ENCODE assay signal across 7 cellular contexts in genomic region chr6:38062066-38062465, GRCh38.
"Had no signal": no experiment of that assay in that cellular context is flagged by ENCODE, and none has a peak within 500 bp of the region (broad histone marks: within the 10 kb centered on the region; RNA-seq: fewer than 3 reads in every experiment).

No MANE protein-coding gene starts in this region.

- H3K27ac ChIP-seq: HL-60 had no signal

- H3K9me3 Mint-ChIP-seq: IgD-negative memory B cell had no signal

- H3K4me3 ChIP-seq: K562 had no signal

- DNase-seq: IMR-90, KBM-7, KG1 had no signal

- H3K27ac Mint-ChIP-seq: IgD-negative memory B cell had no signal

- ATAC-seq: HepG2, K562 had no signal

- H3K4me3 Mint-ChIP-seq: IgD-negative memory B cell had no signal

- H3K27me3 Mint-ChIP-seq: IgD-negative memory B cell had no signal
